12 cellular contexts compared by ENCODE assay signal in the genomic region with DNA sequence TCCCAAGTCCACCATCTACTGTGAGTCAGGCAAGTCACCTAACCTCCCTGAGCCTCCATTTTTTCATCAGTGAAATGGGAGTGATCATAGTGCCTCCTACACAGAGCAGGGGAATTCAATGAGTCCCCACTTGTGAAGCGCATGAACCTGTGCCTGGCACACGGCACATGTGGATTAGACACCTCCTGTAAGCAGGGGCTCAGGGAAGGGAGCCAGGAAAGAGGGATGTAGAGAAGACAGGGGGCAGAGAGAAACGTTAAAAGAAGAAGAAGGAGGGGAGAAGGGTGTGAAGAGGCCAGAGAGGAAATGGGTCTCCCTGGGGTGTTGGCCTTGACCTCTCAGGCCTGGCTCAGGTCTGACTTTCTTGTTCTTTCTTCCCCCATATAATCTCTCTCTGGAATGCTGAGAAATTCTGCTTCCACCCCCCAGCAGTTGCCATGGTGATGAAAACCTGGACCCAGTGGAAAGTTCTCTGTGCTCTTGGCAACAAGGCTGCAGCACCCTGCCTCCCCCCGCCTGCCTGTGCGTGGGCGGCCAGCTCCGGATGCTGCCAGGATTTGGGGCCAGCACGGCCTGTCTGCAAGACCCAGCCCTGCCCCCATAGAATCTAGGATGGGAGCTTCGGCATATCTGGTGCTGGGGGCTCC.
DNase-seq lines count a peak whose midpoint lies in the region; ATAC-seq, FAIRE-seq and TF ChIP-seq lines count a peak whose summit lies in the region.
"Had no signal": no experiment of that assay in that cellular context is flagged by ENCODE, and none has a peak within 500 bp of the region (broad histone marks: within the 10 kb centered on the region; RNA-seq: fewer than 3 reads in every experiment).

No MANE protein-coding gene starts in this region.

- no peaks in the 10 kb centered on the region for H3K36me3 Mint-ChIP-seq in brain

- no peaks in the 10 kb centered on the region for H3K27me3 Mint-ChIP-seq in brain

- no peak for TF ChIP-seq CTCF in GM13977 (IDR thresholded peaks at IDR 0.05; ENCODE audit: extremely low read depth, insufficient read depth, missing control alignments)
- no peak for TF ChIP-seq CTCF in brain (conservative IDR thresholded peaks at IDR 0.05)
- TF ChIP-seq CTCF in kidney (IDR thresholded peaks at IDR 0.05; ENCODE audit: borderline replicate concordance, extremely low read depth, insufficient read depth), result no peak

- FAIRE-seq in kidney (lab: Jason Lieb, UNC), result no peak

- peaks cover 51% of the 10 kb centered on the region for H3K4me1 Mint-ChIP-seq in brain

- H3K9ac ChIP-seq in kidney (ENCODE audit: low read length in 2 of 2) (no peak overlapping the region), skeletal muscle satellite cell (ENCODE audit: low read depth, low read length) (no peak overlapping the region)

- peak overlapping the region in 4 of 5 experiments; percentile 58 to 68 (median 67) for H3K4me3 Mint-ChIP-seq in brain

- no peaks in the 10 kb centered on the region for H3K27me3 ChIP-seq in skeletal muscle satellite cell (ENCODE audit: control insufficient read depth, insufficient read depth, low read length)
- H3K27me3 ChIP-seq: upper lobe of right lung had no signal

- H3K4me1 ChIP-seq in kidney (ENCODE audit: control insufficient read depth in 1 of 2, insufficient read depth in 1 of 2, low read depth in 1 of 2, low read length in 2 of 2) (peaks cover 0 to 4% of the 10 kb centered on the region in 2 donors), skeletal muscle satellite cell (ENCODE audit: control insufficient read depth, insufficient read depth, low read length) (peaks cover 14% of the 10 kb centered on the region)

- no peak overlapping the region for H3K27ac ChIP-seq in kidney (ENCODE audit: low read depth in 2 of 2, low read length in 2 of 2)
- H3K27ac ChIP-seq: skin epidermis, upper lobe of right lung had no signal

- H3K4me2 ChIP-seq in skeletal muscle satellite cell (ENCODE audit: low read length), result peak overlapping the region; percentile 51

- H3K9me3 ChIP-seq in kidney (ENCODE audit: control insufficient read depth in 1 of 2, low read length in 2 of 2) (no peaks in the 10 kb centered on the region), skeletal muscle satellite cell (replicated peaks; ENCODE audit: low read length) (no peaks in the 10 kb centered on the region)
- H3K9me3 ChIP-seq: upper lobe of right lung had no signal

- peak; percentile 8 for DNase-seq in GM13977 (ENCODE audit: low spot score)
- peak; percentile 88 for DNase-seq in kidney
- no peak for DNase-seq in HPDE6-E6E7 (ENCODE audit: extremely low spot score)
- DNase-seq: erythroblast, GOT3, upper lobe of right lung had no signal

- H3K9me3 Mint-ChIP-seq in brain, result peaks cover 0 to 7% (median 0%) of the 10 kb centered on the region in 5 experiments

- intact Hi-C loops in kidney (cut with DNase I), result no loop called here

- in situ Hi-C loops in GM13977 (cut with MboI; ENCODE audit: low pct_unique_long_range_greater_than_20kb, low sequenced_read_pairs, unreplicated experiment), result no loop called here

- H3K27ac Mint-ChIP-seq in brain, result peak overlapping the region; percentile 72 to 97 (median 89)

- H3K4me3 ChIP-seq in kidney (ENCODE audit: low read length in 2 of 2) (no peak overlapping the region), skeletal muscle satellite cell (ENCODE audit: low read length) (no peak overlapping the region)
- H3K4me3 ChIP-seq: skin epidermis, upper lobe of right lung had no signal

- H3K36me3 ChIP-seq in kidney (ENCODE audit: control insufficient read depth in 1 of 2, insufficient read depth in 2 of 2, low read length in 2 of 2), result no peaks in the 10 kb centered on the region
- H3K36me3 ChIP-seq in skeletal muscle satellite cell (ENCODE audit: insufficient read depth, low read length), result no peaks in the 10 kb centered on the region
- H3K36me3 ChIP-seq: upper lobe of right lung had no signal

- ATAC-seq in HG02938 (IDR thresholded peaks at IDR 0.05; ENCODE audit: unreplicated experiment) (no peak), HG03280 (IDR thresholded peaks at IDR 0.05; ENCODE audit: unreplicated experiment) (no peak), GM21825 (IDR thresholded peaks at IDR 0.05; ENCODE audit: unreplicated experiment) (no peak)
- ATAC-seq: upper lobe of right lung had no signal
